Comparison of ENCODE assay signal across 8 cellular contexts in genomic region chr1:203744008-203744972, GRCh38. TPM values are rescaled to one million over a fixed set of nuclear protein-coding genes. Genes with fewer than 3 reads are reported as not detected.
DNase-seq lines count a peak whose midpoint lies in the region; ATAC-seq and TF ChIP-seq lines count a peak whose summit lies in the region.

No MANE protein-coding gene starts in this region.

- H3K4me1 ChIP-seq in PC-3 (ENCODE audit: insufficient read depth, low read length): no peaks in the 10 kb centered on the region

- CTCF ChIA-PET in PC-3 (lab: Charles Lee): no interaction called here

- POLR2A ChIA-PET in PC-3 (lab: Charles Lee; ENCODE audit: unreplicated experiment): interaction anchor here (0.6 kb wide), 1 partner anchor 22 kb away, joined by 3 read pairs; no protein-coding TSS in a partner anchor

- TF ChIP-seq CTCF in AG10803 (conservative IDR thresholded peaks at IDR 0.05; ENCODE audit: low read length): no peak
- no peak for TF ChIP-seq CTCF in PC-3 (conservative IDR thresholded peaks at IDR 0.05; ENCODE audit: low read depth, low read length)

- peaks cover 8% of the 10 kb centered on the region for H3K36me3 ChIP-seq in PC-3 (ENCODE audit: low read depth, low read length)

- no peak overlapping the region for H3K4me2 ChIP-seq in PC-3 (ENCODE audit: low read length)

- H3K27ac ChIP-seq in PC-3 (ENCODE audit: low read length): no peak overlapping the region

- H3K9me2 ChIP-seq in PC-3 (replicated peaks; ENCODE audit: low read length): no peaks in the 10 kb centered on the region

- H3K79me2 ChIP-seq in PC-3 (ENCODE audit: low read length): no peaks in the 10 kb centered on the region

- H2AFZ ChIP-seq in PC-3 (ENCODE audit: low read length): no peak overlapping the region

- no peaks in the 10 kb centered on the region for H3F3A ChIP-seq in PC-3 (ENCODE audit: low read length, unreplicated experiment)

- H3K4me3 ChIP-seq in AG10803 (ENCODE audit: low read length): no peak overlapping the region
- no peak overlapping the region for H3K4me3 ChIP-seq in PC-3 (ENCODE audit: low read length)

- intact Hi-C loops in left cardiac atrium (cut with DNase I) (no loop called here), PC-3 (cut with micrococcal nuclease) (no loop called here)

- ATAC-seq in HG02623 (IDR thresholded peaks at IDR 0.05; ENCODE audit: unreplicated experiment) (peak; percentile 61), left cardiac atrium (peak; percentile 84 to 95), HG02610 (IDR thresholded peaks at IDR 0.05; ENCODE audit: unreplicated experiment) (no peak), PC-3 (no peak)
- peak; percentile 52 for ATAC-seq in stimulated activated naive CD8-positive, alpha-beta T cell treated with anti-CD3 and anti-CD28 coated beads, Interleukin-15, Interleukin-2, amounts not matched to agents 100 U/mL and 50 U/mL, for 24 hours

- H3K27me3 ChIP-seq in PC-3 (ENCODE audit: low read length): no peaks in the 10 kb centered on the region

- H4K20me1 ChIP-seq in PC-3 (ENCODE audit: low read length): no peaks in the 10 kb centered on the region

- no peak overlapping the region for H3K9ac ChIP-seq in PC-3 (ENCODE audit: low read length)

- DNase-seq in AG10803 (ENCODE audit: low read depth): peak; percentile 56
- DNase-seq in activated naive CD4-positive, alpha-beta T cell treated with anti-CD3 and anti-CD28 coated beads, Interleukin-2, amount 50 U/mL, for 16 hours: peak; percentile 13
- peak; percentile 55 for DNase-seq in left cardiac atrium
- DNase-seq in stimulated activated naive CD8-positive, alpha-beta T cell treated with anti-CD3 and anti-CD28 coated beads, Interleukin-15, Interleukin-2, amounts not matched to agents 100 U/mL and 50 U/mL, for 24 hours: peak; percentile 23
- DNase-seq in PC-3: no peak
- DNase-seq in NCI-H748 treated with DMSO at 0.1 percent for 48 hours (lab: John Stamatoyannopoulos, UW): no peak

- H3K9me3 ChIP-seq in PC-3 (ENCODE audit: low read length): no peaks in the 10 kb centered on the region

- no TSS peak for BruUV-seq in PC-3 (replicated peaks; lab: Mats Ljungman, UMichigan)

RNA-seq across cellular contexts. Expression of gene LAX1, which starts 20.7 kb away (rescaled TPM):
- total RNA-seq in left cardiac atrium (under 1 TPM; 0.26 to 0.50 TPM), PC-3 (2014; rRNA removed) (not detected in 2 replicates)

RNA-seq across cellular contexts. Expression of gene ZBED6, which starts 51.1 kb away (rescaled TPM):
- 10 to 100 TPM; 18.2 to 23.6 TPM for total RNA-seq in left cardiac atrium
- total RNA-seq in PC-3 (2014; rRNA removed): 12.9 and 13.1 TPM in 2 replicates

RNA-seq across cellular contexts. Expression of gene ZC3H11A, which starts 51.1 kb away (rescaled TPM):
- total RNA-seq in left cardiac atrium (10 to 100 TPM; 43.3 to 59.1 TPM), PC-3 (2014; rRNA removed) (64.6 and 77.9 TPM in 2 replicates)

Comparison
In these comparisons a context has a peak if more than half of its experiments do, and no peak if none do; other contexts are left out.
1. DNase-seq: peak in AG10803 (single experiment), activated naive CD4-positive, alpha-beta T cell treated with anti-CD3 and anti-CD28 coated beads, Interleukin-2, amount 50 U/mL, for 16 hours (single experiment), left cardiac atrium (single experiment) and stimulated activated naive CD8-positive, alpha-beta T cell treated with anti-CD3 and anti-CD28 coated beads, Interleukin-15, Interleukin-2, amounts not matched to agents 100 U/mL and 50 U/mL, for 24 hours (single experiment); none in PC-3 (single experiment) and NCI-H748 treated with DMSO at 0.1 percent for 48 hours (single experiment).
2. ATAC-seq: peak in HG02623 (single experiment), left cardiac atrium (2 of 2) and stimulated activated naive CD8-positive, alpha-beta T cell treated with anti-CD3 and anti-CD28 coated beads, Interleukin-15, Interleukin-2, amounts not matched to agents 100 U/mL and 50 U/mL, for 24 hours (single experiment); none in HG02610 (single experiment) and PC-3 (single experiment).